28 cellular contexts compared by ENCODE assay signal in the genomic region with DNA sequence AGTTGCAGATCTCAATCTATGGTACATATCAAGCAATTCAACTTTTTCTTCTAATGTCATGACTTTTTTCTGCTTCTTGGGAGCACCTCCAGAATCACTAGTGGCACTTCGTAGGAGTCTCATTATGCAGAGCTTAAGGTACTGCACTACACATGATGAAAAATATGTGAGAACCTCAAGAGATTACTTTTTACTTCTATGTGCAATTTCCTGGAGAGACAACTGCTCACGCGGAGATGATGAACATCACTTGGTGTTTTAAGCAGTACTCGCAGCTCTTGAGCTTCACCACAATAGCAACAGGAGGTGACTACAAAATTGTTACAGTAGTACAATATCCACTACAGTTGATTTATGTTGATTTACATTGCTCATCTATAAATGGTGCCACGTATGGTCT.
"Had no signal": no experiment of that assay in that cellular context is flagged by ENCODE, and none has a peak within 500 bp of the region (broad histone marks: within the 10 kb centered on the region; RNA-seq: fewer than 3 reads in every experiment).

No MANE protein-coding gene starts in this region.

- H3K36me3 ChIP-seq: cardiac muscle cell, esophagus muscularis mucosa, lower lobe of right lung, neutrophil, pancreas, prostate gland, tibial nerve had no signal

- DNase-seq: activated B cell treated with CpG ODN at 0.5 μM for 24 hours; activated CD4-positive, alpha-beta T cell treated with anti-CD3 and anti-CD28 coated beads, Interleukin-2, amount 50 U/mL, for 1 hour; activated CD8-positive, alpha-beta memory T cell treated with anti-CD3 and anti-CD28 coated beads, Interleukin-2, amount 10 ng/mL, durations not matched to agents 7 days and 5 days; activated CD8-positive, alpha-beta T cell treated with anti-CD3 and anti-CD28 coated beads, Interleukin-2, amount 10 ng/mL, durations not matched to agents 7 days and 5 days; activated naive CD4-positive, alpha-beta T cell treated with Interleukin-2 at 50 U/mL for 16 hours; activated T-cell treated with anti-CD3 and anti-CD28 coated beads, Interleukin-2, amount 50 U/mL, for 48 hours; aorta; body of pancreas; cerebellar nuclear complex; endodermal cell; foreskin keratinocyte; heart right ventricle; lower lobe of right lung; mucosa of descending colon; naive B cell; nephron progenitor cell; pancreas; stimulated activated CD4-positive, alpha-beta T cell treated with anti-CD3 and anti-CD28 coated beads, Interleukin-15, amount 100 ng/mL, for 24 hours; stimulated activated CD4-positive, alpha-beta T cell treated with anti-CD3 and anti-CD28 coated beads, Interleukin-2, amount 100 ng/mL, for 24 hours; stimulated activated naive B cell treated with anti-CD40 and anti-IgM and Interleukin-4, amounts not matched to agents 10 μg/mL and 1 μg/mL and 100 μg/mL, for 72 hours; stomach; T-helper 1 cell had no signal

- H3K9me3 ChIP-seq: body of pancreas, esophagus muscularis mucosa, lower lobe of right lung, mucosa of descending colon, neutrophil, pancreas, prostate gland, stomach, suprapubic skin, tibial nerve had no signal

- H3K4me1 ChIP-seq: prostate gland had no signal

- H3K27me3 ChIP-seq: body of pancreas, cardiac muscle cell, esophagus muscularis mucosa, foreskin keratinocyte, heart right ventricle, neutrophil, pancreas, stomach, suprapubic skin, tibial nerve had no signal

- H3K4me3 ChIP-seq: body of pancreas, cardiac muscle cell, esophagus muscularis mucosa, heart right ventricle, lower lobe of right lung, mucosa of descending colon, pancreas, prostate gland, stomach, suprapubic skin, tibial nerve had no signal

- ATAC-seq: activated CD8-positive, alpha-beta memory T cell treated with anti-CD3 and anti-CD28 coated beads, Interleukin-2, amount 10 ng/mL, durations not matched to agents 7 days and 5 days; activated CD8-positive, alpha-beta T cell treated with anti-CD3 and anti-CD28 coated beads, Interleukin-2, amount 10 ng/mL, durations not matched to agents 7 days and 5 days; body of pancreas; foreskin keratinocyte; lower lobe of right lung; mucosa of descending colon; pancreas; stimulated activated naive B cell treated with anti-CD40 and anti-IgM and Interleukin-4, amounts not matched to agents 10 μg/mL and 1 μg/mL and 100 μg/mL, for 72 hours had no signal

- H3K27ac ChIP-seq: cardiac muscle cell, foreskin keratinocyte, lower lobe of right lung, neutrophil, pancreas, tibial nerve had no signal
